In the genomic region with DNA sequence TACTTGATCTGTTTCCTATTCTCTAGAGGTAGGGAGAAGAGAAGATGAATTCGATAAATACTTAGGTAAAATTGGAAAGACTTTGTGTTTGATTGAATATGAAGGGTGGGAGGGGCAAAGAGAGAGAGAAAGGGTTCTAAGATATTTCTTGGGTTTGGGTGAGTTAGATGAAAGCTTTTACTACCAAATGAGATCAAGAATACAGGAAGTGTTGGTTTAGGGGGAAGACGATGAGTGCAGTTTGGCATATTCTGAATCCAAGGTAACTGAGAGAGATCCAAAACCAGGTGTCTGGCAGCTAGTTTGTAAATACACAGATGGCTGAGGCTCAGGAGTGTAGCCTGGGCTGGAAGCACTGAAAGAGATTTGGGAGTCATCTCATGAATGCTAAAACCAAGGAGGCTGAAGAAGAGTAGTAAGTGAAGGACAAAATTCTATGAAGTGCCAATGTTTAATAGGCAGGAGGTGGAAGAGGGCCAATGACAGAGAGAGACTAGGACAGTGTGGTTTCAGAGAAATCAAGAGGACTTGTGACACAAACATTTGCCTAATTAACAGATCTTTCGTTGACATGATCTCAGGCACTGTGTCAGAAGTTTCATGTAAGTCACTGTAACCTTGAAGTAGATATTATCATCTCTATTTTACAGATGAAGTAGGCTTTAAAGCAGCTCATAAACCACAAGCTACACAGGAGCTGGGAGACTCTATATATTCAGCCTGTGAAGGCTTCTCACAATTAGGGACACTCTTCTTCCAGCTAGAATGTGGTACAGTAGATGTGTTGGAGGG, we compare ENCODE assay signal across 18 cellular contexts.
DNase-seq lines count a peak whose midpoint lies in the region; ATAC-seq lines count a peak whose summit lies in the region.
"Had no signal": no experiment of that assay in that cellular context is flagged by ENCODE, and none has a peak within 500 bp of the region (broad histone marks: within the 10 kb centered on the region; RNA-seq: fewer than 3 reads in every experiment).

No MANE protein-coding gene starts in this region.

- H3K36me3 Mint-ChIP-seq in activated T-cell treated with anti-CD3 and anti-CD28 coated beads, Interleukin-2, amount 50 U/mL, for 72 hours (ENCODE audit: insufficient read depth in 2 of 2): peaks cover 0 to 7% of the 10 kb centered on the region in 2 donors

- H3K4me1 Mint-ChIP-seq in activated T-cell treated with anti-CD3 and anti-CD28 coated beads, Interleukin-2, amount 50 U/mL, for 72 hours (ENCODE audit: low read depth): peaks cover 8% of the 10 kb centered on the region
- peaks cover 22% of the 10 kb centered on the region for H3K4me1 Mint-ChIP-seq in stimulated activated naive CD8-positive, alpha-beta T cell treated with anti-CD3 and anti-CD28 coated beads, Interleukin-15, amount 100 ng/mL, for 72 hours
- H3K4me1 Mint-ChIP-seq: stimulated activated memory B cell treated with anti-CD40 and anti-IgM and Interleukin-4, amounts not matched to agents 10 μg/mL and 1 μg/mL and 100 μg/mL, for 72 hours had no signal

- H3K4me3 Mint-ChIP-seq in activated T-cell treated with anti-CD3 and anti-CD28 coated beads, Interleukin-2, amount 50 U/mL, for 72 hours: no peak overlapping the region
- no peak overlapping the region for H3K4me3 Mint-ChIP-seq in stimulated activated naive CD8-positive, alpha-beta T cell treated with anti-CD3 and anti-CD28 coated beads, Interleukin-15, amount 100 ng/mL, for 72 hours
- H3K4me3 Mint-ChIP-seq: stimulated activated memory B cell treated with anti-CD40 and anti-IgM and Interleukin-4, amounts not matched to agents 10 μg/mL and 1 μg/mL and 100 μg/mL, for 72 hours; T-cell had no signal

- no peak for DNase-seq in activated T-cell treated with anti-CD3 and anti-CD28 coated beads, Interleukin-2, amount 50 U/mL, for 72 hours
- DNase-seq in activated T-cell treated with anti-CD3 and anti-CD28 coated beads for 4 hours (no peak), M059J (ENCODE audit: low read depth) (peak; percentile 9), cerebellum (ENCODE audit: low spot score) (peak; percentile 14)
- no peak for DNase-seq in stimulated activated naive CD8-positive, alpha-beta T cell treated with anti-CD3 and anti-CD28 coated beads, Interleukin-15, amount 100 ng/mL, for 72 hours
- no peak for DNase-seq in stimulated activated CD4-positive, alpha-beta T cell treated with anti-CD3 and anti-CD28 coated beads, Interleukin-1b, Interleukin-23, amount 100 ng/mL, for 48 hours
- DNase-seq: Calu3; left cardiac atrium; NCI-H2081 treated with DMSO at 0.1 percent for 48 hours; NK-92 treated with Interleukin-12 subunit alpha and Interleukin-12 subunit beta, amount 100 ng/mL, for 24 hours; Peyer's patch; stimulated activated CD4-positive, alpha-beta T cell treated with anti-CD3 and anti-CD28 coated beads, Interleukin-2, amount 100 ng/mL, for 24 hours; T-cell; testis; uterus had no signal

- H3K27me3 Mint-ChIP-seq in activated T-cell treated with anti-CD3 and anti-CD28 coated beads, Interleukin-2, amount 50 U/mL, for 72 hours (ENCODE audit: low read depth): no peaks in the 10 kb centered on the region
- H3K27me3 Mint-ChIP-seq in stimulated activated naive CD8-positive, alpha-beta T cell treated with anti-CD3 and anti-CD28 coated beads, Interleukin-15, amount 100 ng/mL, for 72 hours: no peaks in the 10 kb centered on the region
- H3K27me3 Mint-ChIP-seq: stimulated activated memory B cell treated with anti-CD40 and anti-IgM and Interleukin-4, amounts not matched to agents 10 μg/mL and 1 μg/mL and 100 μg/mL, for 72 hours; T-cell had no signal

- no peak overlapping the region for H3K27ac Mint-ChIP-seq in activated T-cell treated with anti-CD3 and anti-CD28 coated beads, Interleukin-2, amount 50 U/mL, for 72 hours
- H3K27ac Mint-ChIP-seq in stimulated activated naive CD8-positive, alpha-beta T cell treated with anti-CD3 and anti-CD28 coated beads, Interleukin-15, amount 100 ng/mL, for 72 hours: no peak overlapping the region
- H3K27ac Mint-ChIP-seq: activated T-helper 2 cell treated with anti-CD3 and anti-CD28 coated beads, Interferon-gamma antibody, Interleukin-2, Interleukin-4, amounts not matched to agents 10 μg/mL and 5 μg/mL and 100 μg/mL, durations not matched to agents 14 hours and 24 hours and 36 hours; stimulated activated memory B cell treated with anti-CD40 and anti-IgM and Interleukin-4, amounts not matched to agents 10 μg/mL and 1 μg/mL and 100 μg/mL, for 72 hours; T-cell had no signal

- H3K9me3 Mint-ChIP-seq in activated T-cell treated with anti-CD3 and anti-CD28 coated beads, Interleukin-2, amount 50 U/mL, for 72 hours: no peaks in the 10 kb centered on the region
- H3K9me3 Mint-ChIP-seq in stimulated activated naive CD8-positive, alpha-beta T cell treated with anti-CD3 and anti-CD28 coated beads, Interleukin-15, amount 100 ng/mL, for 72 hours: no peaks in the 10 kb centered on the region
- H3K9me3 Mint-ChIP-seq: activated T-helper 2 cell treated with anti-CD3 and anti-CD28 coated beads, Interferon-gamma antibody, Interleukin-2, Interleukin-4, amounts not matched to agents 10 μg/mL and 5 μg/mL and 100 μg/mL, durations not matched to agents 14 hours and 24 hours and 36 hours; stimulated activated memory B cell treated with anti-CD40 and anti-IgM and Interleukin-4, amounts not matched to agents 10 μg/mL and 1 μg/mL and 100 μg/mL, for 72 hours; T-cell had no signal

- peak; percentile 82 for ATAC-seq in activated T-cell treated with anti-CD3 and anti-CD28 coated beads, Interleukin-2, amount 50 U/mL, for 72 hours (replicated peaks in 1 of 2)
- peak; percentile 66 for ATAC-seq in stimulated activated naive CD8-positive, alpha-beta T cell treated with anti-CD3 and anti-CD28 coated beads, Interleukin-15, amount 100 ng/mL, for 72 hours
- ATAC-seq in GM21381 (IDR thresholded peaks at IDR 0.05; ENCODE audit: unreplicated experiment): no peak
- ATAC-seq: stimulated activated memory B cell treated with anti-CD40 and anti-IgM and Interleukin-4, amounts not matched to agents 10 μg/mL and 1 μg/mL and 100 μg/mL, for 72 hours had no signal

Comparison
In these comparisons a context has a peak if more than half of its experiments do, and no peak if none do; other contexts are left out.
1. DNase-seq: peak in M059J (single experiment) and cerebellum (single experiment); none in activated T-cell treated with anti-CD3 and anti-CD28 coated beads, Interleukin-2, amount 50 U/mL, for 72 hours (0 of 2), activated T-cell treated with anti-CD3 and anti-CD28 coated beads for 4 hours (single experiment), stimulated activated naive CD8-positive, alpha-beta T cell treated with anti-CD3 and anti-CD28 coated beads, Interleukin-15, amount 100 ng/mL, for 72 hours (0 of 2) and stimulated activated CD4-positive, alpha-beta T cell treated with anti-CD3 and anti-CD28 coated beads, Interleukin-1b, Interleukin-23, amount 100 ng/mL, for 48 hours (single experiment).